17 cellular contexts compared by ENCODE assay signal in genomic region chr4:158050942-158051341, GRCh38.
DNase-seq lines count a peak whose midpoint lies in the region; ATAC-seq lines count a peak whose summit lies in the region.
"Had no signal": no experiment of that assay in that cellular context is flagged by ENCODE, and none has a peak within 500 bp of the region (broad histone marks: within the 10 kb centered on the region; RNA-seq: fewer than 3 reads in every experiment).

No MANE protein-coding gene starts in this region.

- intact Hi-C loops in left cardiac atrium (cut with DNase I) (no loop called here), sciatic nerve (cut with DNase I) (no loop called here)

- ATAC-seq in left cardiac atrium (peak; percentile 34 to 84), sciatic nerve (peak; percentile 20), GM18520 (IDR thresholded peaks at IDR 0.05; ENCODE audit: unreplicated experiment) (no peak)
- ATAC-seq: activated CD4-positive, alpha-beta T cell treated with anti-CD3 and anti-CD28 coated beads for 36 hours; foreskin keratinocyte; naive thymus-derived CD4-positive, alpha-beta T cell; stimulated activated naive CD8-positive, alpha-beta T cell treated with anti-CD3 and anti-CD28 coated beads, Interleukin-15, amount 100 ng/mL, for 72 hours; T-cell had no signal

- DNase-seq in AG08395 (ENCODE audit: low spot score): peak; percentile 3
- peak; percentile 96 for DNase-seq in amniotic epithelial cell (ENCODE audit: low read depth)
- no peak for DNase-seq in left cardiac atrium
- DNase-seq in sciatic nerve (ENCODE audit: low spot score): no peak
- DNase-seq in NCI-H446 (lab: John Stamatoyannopoulos, UW): no peak
- DNase-seq in NCI-H2227 (lab: John Stamatoyannopoulos, UW; ENCODE audit: unreplicated experiment): no peak
- no peak for DNase-seq in activated gamma-delta T cell treated with Interleukin-2 at 50 U/mL for 16 hours
- DNase-seq: activated CD4-positive, alpha-beta T cell treated with anti-CD3 and anti-CD28 coated beads for 36 hours; Calu3; naive thymus-derived CD4-positive, alpha-beta T cell; NCI-H1436 treated with DMSO at 0.1 percent for 48 hours; NCI-H774; stimulated activated CD4-positive, alpha-beta T cell treated with anti-CD3 and anti-CD28 coated beads, Interleukin-4, amount 100 ng/mL, for 4 hours; stimulated activated naive CD8-positive, alpha-beta T cell treated with anti-CD3 and anti-CD28 coated beads, Interleukin-15, amount 100 ng/mL, for 72 hours; T-cell had no signal

Comparison
In these comparisons a context has a peak if more than half of its experiments do, and no peak if none do; other contexts are left out.
1. DNase-seq: peak in AG08395 (single experiment) and amniotic epithelial cell (single experiment); none in left cardiac atrium (single experiment), sciatic nerve (single experiment), NCI-H446 (0 of 2), NCI-H2227 (single experiment) and activated gamma-delta T cell treated with Interleukin-2 at 50 U/mL for 16 hours (single experiment).